ENCODE assay signal across 8 cellular contexts in genomic region chr9:83596899-83597504, GRCh38. TPM values are rescaled to one million over a fixed set of nuclear protein-coding genes. Genes with fewer than 3 reads are reported as not detected.
DNase-seq lines count a peak whose midpoint lies in the region; ATAC-seq and TF ChIP-seq lines count a peak whose summit lies in the region.

No MANE protein-coding gene starts in this region.

- no peak overlapping the region for H3K4me3 Mint-ChIP-seq in Calu3 (ENCODE audit: low read depth, unreplicated experiment)

- H3K27ac ChIP-seq in hepatocyte = no peak overlapping the region

- no peaks in the 10 kb centered on the region for H3K9me3 Mint-ChIP-seq in Calu3 (ENCODE audit: low read depth, unreplicated experiment)

- peaks cover 4% of the 10 kb centered on the region for H3K4me1 ChIP-seq in hepatocyte (ENCODE audit: insufficient read depth)

- no peaks in the 10 kb centered on the region for H3K4me1 Mint-ChIP-seq in Calu3 (ENCODE audit: low read depth, unreplicated experiment)

- H3K4me2 ChIP-seq in hepatocyte = no peak overlapping the region

- no peak overlapping the region for H3K27ac Mint-ChIP-seq in Calu3 (ENCODE audit: unreplicated experiment)

- peak; percentile 69 for ATAC-seq in GM21576 (IDR thresholded peaks at IDR 0.05; ENCODE audit: unreplicated experiment)
- ATAC-seq in GM18520 (IDR thresholded peaks at IDR 0.05; ENCODE audit: unreplicated experiment) = no peak
- ATAC-seq in HG02610 (IDR thresholded peaks at IDR 0.05; ENCODE audit: unreplicated experiment) = no peak

- no peaks in the 10 kb centered on the region for H3K9me3 ChIP-seq in hepatocyte (ENCODE audit: low read depth)

- H4K20me1 ChIP-seq in hepatocyte (ENCODE audit: insufficient read depth, poor library complexity, severe bottlenecking) = no peaks in the 10 kb centered on the region

- no peak overlapping the region for H2AFZ ChIP-seq in hepatocyte

- no peak overlapping the region for H3K4me3 ChIP-seq in hepatocyte

- no peaks in the 10 kb centered on the region for H3K27me3 ChIP-seq in hepatocyte

- no peaks in the 10 kb centered on the region for H3K36me3 ChIP-seq in hepatocyte (replicated peaks; ENCODE audit: insufficient read depth, low read depth)

- no peaks in the 10 kb centered on the region for H3K36me3 Mint-ChIP-seq in Calu3 (ENCODE audit: insufficient read depth, unreplicated experiment)

- H3K9me2 ChIP-seq in hepatocyte (replicated peaks; ENCODE audit: insufficient read depth) = no peaks in the 10 kb centered on the region

- H3K27me3 Mint-ChIP-seq in Calu3 (ENCODE audit: unreplicated experiment) = peaks cover 21% of the 10 kb centered on the region

- no TSS peak for BruUV-seq in Calu3 (replicated peaks; lab: Mats Ljungman, UMichigan)

- DNase-seq in Calu3 (peak; percentile 42), NCI-H774 (lab: John Stamatoyannopoulos, UW) (peak; percentile 27), hepatocyte (ENCODE audit: low spot score) (peak; percentile 47)
- peak; percentile 7 for DNase-seq in activated gamma-delta T cell treated with anti-CD3 and anti-CD28 coated beads, Interleukin-2, amount 50 U/mL, for 16 hours (ENCODE audit: low read depth)
- peak; percentile 49 to 52 for DNase-seq in stimulated activated CD4-positive, alpha-beta T cell treated with anti-CD3 and anti-CD28 coated beads, Interleukin-2, amount 100 ng/mL, for 24 hours

- TF ChIP-seq CTCF in Calu3 (IDR thresholded peaks at IDR 0.05; ENCODE audit: unreplicated experiment) (peak; percentile 73), hepatocyte (IDR thresholded peaks at IDR 0.05; ENCODE audit: poor library complexity) (peak; percentile 50)

- no peaks in the 10 kb centered on the region for H3K79me2 ChIP-seq in hepatocyte

- CTCF ChIA-PET in Calu3 (lab: Charles Lee) = interaction anchor here (1.3 kb wide), 1 partner anchor 263 kb away, joined by 4 read pairs; no protein-coding TSS in a partner anchor

- 51% methylated on average over 5 of the region's 5 CpGs for WGBS in hepatocyte (ENCODE audit: low lambda C conversion rate, missing lambda C conversion rate)

- intact Hi-C loops in Calu3 (cut with micrococcal nuclease; ENCODE audit: unreplicated experiment) = no loop called here

RNA-seq across cellular contexts. Expression of gene IDNK, which starts 25.9 kb away (rescaled TPM):
- 3.7 and 4.2 TPM in 2 replicates for total RNA-seq in Calu3 (2022)
- total RNA-seq in hepatocyte = 5.3 and 11.1 TPM in 2 replicates
- 8.7 and 10.5 TPM in 2 replicates for polyA plus RNA-seq in hepatocyte

RNA-seq across cellular contexts. Expression of gene FRMD3, which starts 58.8 kb away (rescaled TPM):
- total RNA-seq in Calu3 (2022) = 0.38 and 0.93 TPM in 2 replicates
- total RNA-seq in hepatocyte = 6.5 and 7.0 TPM in 2 replicates
- polyA plus RNA-seq in hepatocyte = 3.7 and 3.9 TPM in 2 replicates
